21 cellular contexts compared by ENCODE assay signal in genomic region chr6:87105823-87106222, GRCh38. TPM values are rescaled to one million over a fixed set of nuclear protein-coding genes. Genes with fewer than 3 reads are reported as not detected.
A peak's percentile ranks its signal among the peaks of the same experiment; 100 is the strongest.
DNase-seq lines count a peak whose midpoint lies in the region; ATAC-seq, FAIRE-seq and TF ChIP-seq lines count a peak whose summit lies in the region.
"Had no signal": no experiment of that assay in that cellular context is flagged by ENCODE, and none has a peak within 500 bp of the region (broad histone marks: within the 10 kb centered on the region; RNA-seq: fewer than 3 reads in every experiment).

No MANE protein-coding gene starts in this region.

- H3K4me2 ChIP-seq in skeletal muscle satellite cell (ENCODE audit: low read length), result peak overlapping the region; percentile 11
- H3K4me2 ChIP-seq: BLaER1 had no signal

- H3K4me3 ChIP-seq in fibroblast of the aortic adventitia (ENCODE audit: low read depth, low read length) (no peak overlapping the region), skeletal muscle satellite cell (ENCODE audit: low read length) (no peak overlapping the region), MG63 (no peak overlapping the region)
- H3K4me3 ChIP-seq: BLaER1, K562, SJCRH30 had no signal

- FAIRE-seq in GM12892 (lab: Jason Lieb, UNC), result peak; percentile 57
- FAIRE-seq: D721Med, H1, K562 had no signal

- no peak for ATAC-seq in GM18502 (IDR thresholded peaks at IDR 0.05; ENCODE audit: poor library complexity, unreplicated experiment)
- ATAC-seq: K562, PC-3 had no signal

- no peak for TF ChIP-seq POLR2A in GM12892 (IDR thresholded peaks at IDR 0.05; ENCODE audit: low read depth, low read length)

- H3K36me3 ChIP-seq in skeletal muscle satellite cell (ENCODE audit: insufficient read depth, low read length) (no peaks in the 10 kb centered on the region), MG63 (no peaks in the 10 kb centered on the region)
- H3K36me3 ChIP-seq: BLaER1, SJCRH30 had no signal

- H3K9me3 ChIP-seq in skeletal muscle satellite cell (replicated peaks; ENCODE audit: low read length), result no peaks in the 10 kb centered on the region
- H3K9me3 ChIP-seq in MG63, result no peaks in the 10 kb centered on the region
- H3K9me3 ChIP-seq: BLaER1, SJCRH30 had no signal

- peaks cover 5% of the 10 kb centered on the region for H3K4me1 ChIP-seq in skeletal muscle satellite cell (ENCODE audit: control insufficient read depth, insufficient read depth, low read length)
- H3K4me1 ChIP-seq: BLaER1, SJCRH30 had no signal

- H3K9ac ChIP-seq in skeletal muscle satellite cell (ENCODE audit: low read depth, low read length), result no peak overlapping the region
- H3K9ac ChIP-seq: BLaER1 had no signal

- no peaks in the 10 kb centered on the region for H3K27me3 ChIP-seq in skeletal muscle satellite cell (ENCODE audit: control insufficient read depth, insufficient read depth, low read length)
- no peaks in the 10 kb centered on the region for H3K27me3 ChIP-seq in MG63
- H3K27me3 ChIP-seq: BLaER1, SJCRH30 had no signal

- TF ChIP-seq CTCF in fibroblast of the aortic adventitia (IDR thresholded peaks at IDR 0.05; ENCODE audit: insufficient read depth, low read length), result no peak

- DNase-seq in GM12892 (ENCODE audit: insufficient read length) (no peak), M059J (ENCODE audit: low read depth) (peak; percentile 60), fibroblast of the aortic adventitia (ENCODE audit: low read depth) (peak; percentile 4), MG63 (no peak), T-helper 1 cell (no peak)
- DNase-seq: CD8-positive, alpha-beta memory T cell; DMS79; GF-D8; NCI-H1436; NCI-H2029; NCI-H2171; NCI-H748 treated with DMSO at 0.1 percent for 48 hours; PC-3; SJCRH30; SW 1271 had no signal

RNA-seq across cellular contexts. Expression of gene CGA, which starts 10.9 kb away (rescaled TPM):
- not detected for polyA plus RNA-seq in GM12892 (2012; ENCODE audit: missing spikeins)
- total RNA-seq in M059J (2014; rRNA removed; shearing (Covaris generic)), result 22.8 and 26.6 TPM in 2 replicates
- total RNA-seq in fibroblast of the aortic adventitia (ENCODE audit: low replicate concordance), result not detected in 2 replicates
- not detected in 2 replicates for total RNA-seq in skeletal muscle satellite cell (2012; rRNA removed)
- not detected in 2 replicates for total RNA-seq in MG63 (2014; rRNA removed; shearing (Covaris generic); ENCODE audit: low replicate concordance)
- total RNA-seq: CD8-positive, alpha-beta memory T cell; H1; K562; PC-3; SJCRH30 had no signal
- polyA plus RNA-seq: CD8-positive, alpha-beta memory T cell; H1 had no signal

RNA-seq across cellular contexts. Expression of gene ZNF292, which starts 49.5 kb away (rescaled TPM):
- polyA plus RNA-seq in GM12892 (2012; ENCODE audit: missing spikeins), result 32.4 TPM
- total RNA-seq in M059J (2014; rRNA removed; shearing (Covaris generic)), result 10.0 and 11.1 TPM in 2 replicates
- total RNA-seq in fibroblast of the aortic adventitia (ENCODE audit: low replicate concordance), result 34.7 and 42.6 TPM in 2 replicates
- total RNA-seq in skeletal muscle satellite cell (2012; rRNA removed), result 15.5 and 19.8 TPM in 2 replicates
- total RNA-seq in MG63 (2014; rRNA removed; shearing (Covaris generic); ENCODE audit: low replicate concordance), result 4.0 and 19.9 TPM in 2 replicates

Comparison
In these comparisons a context has a peak if more than half of its experiments do, and no peak if none do; other contexts are left out.
1. DNase-seq: peak in M059J (single experiment) and fibroblast of the aortic adventitia (single experiment); none in GM12892 (single experiment), MG63 (single experiment) and T-helper 1 cell (0 of 5).
2. RNA of gene CGA, which starts 10.9 kb away (total RNA-seq): 22.8 to 26.6 TPM in M059J; not detected in fibroblast of the aortic adventitia and not detected in MG63; every median in the first group is over 10 times any median in the second.